ENCODE assay signal across 8 cellular contexts in genomic region chr17:40191237-40192208, GRCh38.
DNase-seq lines count a peak whose midpoint lies in the region; ATAC-seq and TF ChIP-seq lines count a peak whose summit lies in the region.

No MANE protein-coding gene starts in this region.

- TF ChIP-seq CTCF in choroid plexus epithelial cell (conservative IDR thresholded peaks at IDR 0.05; ENCODE audit: low read depth, low read length): peak; percentile 80

- H3K4me3 ChIP-seq in choroid plexus epithelial cell (ENCODE audit: low read depth, low read length): peak overlapping the region; percentile 62

- ATAC-seq in GM21723 (IDR thresholded peaks at IDR 0.05; ENCODE audit: unreplicated experiment) (peak; percentile 75), GM18858 (IDR thresholded peaks at IDR 0.05; ENCODE audit: unreplicated experiment) (no peak)

- peak; percentile 31 for DNase-seq in DMS 273 treated with DMSO at 0.1 percent for 48 hours (lab: John Stamatoyannopoulos, UW)
- DNase-seq in NCI-H1105 (lab: John Stamatoyannopoulos, UW): peak; percentile 41
- peak; percentile 64 for DNase-seq in activated CD4-positive, CD25-positive, alpha-beta regulatory T cell treated with anti-CD3 and anti-CD28 coated beads, Interleukin-2, amount 50 U/mL, for 72 hours
- DNase-seq in choroid plexus epithelial cell (ENCODE audit: low read depth): peak; percentile 76
- DNase-seq in kidney glomerular epithelial cell (lab: John Stamatoyannopoulos, UW): peak; percentile 71
- DNase-seq in stimulated activated CD4-positive, alpha-beta T cell treated with anti-CD3 and anti-CD28 coated beads, Interleukin-1b, Interleukin-23, amount 100 ng/mL, for 1 hour (ENCODE audit: low read depth in 2 of 2): peak; percentile 22 to 34
